15 cellular contexts compared by ENCODE assay signal in the genomic region with DNA sequence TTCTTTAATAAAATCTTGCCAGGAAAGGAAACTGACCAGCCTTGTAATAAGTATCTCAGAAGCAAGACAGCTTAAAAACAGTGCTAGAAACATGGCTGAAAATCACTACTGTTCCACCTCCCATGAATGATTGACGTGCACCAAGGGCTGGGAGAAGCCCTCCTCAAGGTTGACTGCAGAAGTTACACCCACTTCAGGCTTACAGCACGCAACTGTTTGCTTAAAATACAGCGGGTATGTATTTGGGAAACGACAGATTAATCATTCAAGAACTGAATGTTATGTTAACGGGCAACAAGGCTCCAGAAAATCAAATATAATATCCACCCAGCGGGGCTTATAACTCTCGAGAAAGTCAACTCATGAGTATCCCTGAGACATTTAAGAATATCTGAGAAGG. TPM values are rescaled to one million over a fixed set of nuclear protein-coding genes. Genes with fewer than 3 reads are reported as not detected.
DNase-seq lines count a peak whose midpoint lies in the region; TF ChIP-seq lines count a peak whose summit lies in the region.
"Had no signal": no experiment of that assay in that cellular context is flagged by ENCODE, and none has a peak within 500 bp of the region (broad histone marks: within the 10 kb centered on the region; RNA-seq: fewer than 3 reads in every experiment).

No MANE protein-coding gene starts in this region.

- TF ChIP-seq CTCF in C4-2B (conservative IDR thresholded peaks at IDR 0.05), result no peak
- no peak for TF ChIP-seq CTCF in epithelial cell of proximal tubule (conservative IDR thresholded peaks at IDR 0.05; ENCODE audit: low read depth, low read length)
- no peak for TF ChIP-seq CTCF in parathyroid adenoma (IDR thresholded peaks at IDR 0.05)

- no peaks in the 10 kb centered on the region for H3K36me3 ChIP-seq in parathyroid adenoma (ENCODE audit: control insufficient read depth, insufficient read depth, low read length)
- H3K36me3 ChIP-seq: SJCRH30 had no signal

- DNase-seq in NCI-H2227 (lab: John Stamatoyannopoulos, UW; ENCODE audit: unreplicated experiment) (peak; percentile 27), epithelial cell of proximal tubule (ENCODE audit: low read depth) (peak; percentile 56), SK-N-DZ (ENCODE audit: low spot score) (no peak), DMS153 (lab: John Stamatoyannopoulos, UW) (no peak)
- DNase-seq in activated CD4-positive, alpha-beta T cell treated with anti-CD3 and anti-CD28 coated beads, Interleukin-2, amount 50 U/mL, for 48 hours, result no peak
- DNase-seq: CD4-positive, CD25-positive, alpha-beta regulatory T cell; DMS79 treated with DMSO at 0.1 percent for 48 hours; KBM-7; NCI-H1092; NCI-H1694 treated with DMSO at 0.1 percent for 48 hours; NCI-H510A; SJCRH30 had no signal

- H3K4me3 ChIP-seq in epithelial cell of proximal tubule (ENCODE audit: low read depth, low read length) (no peak overlapping the region), parathyroid adenoma (ENCODE audit: low read depth, low read length) (no peak overlapping the region)
- H3K4me3 ChIP-seq: A549, SJCRH30 had no signal

- H3K27ac ChIP-seq in C4-2B, result peak overlapping the region; percentile 99; the same call in 1 of the 2 replicates
- peak overlapping the region; percentile 5 for H3K27ac ChIP-seq in parathyroid adenoma
- H3K27ac ChIP-seq: SJCRH30 had no signal

- H3K9ac ChIP-seq in parathyroid adenoma, result no peak overlapping the region

- no peaks in the 10 kb centered on the region for H3K27me3 ChIP-seq in parathyroid adenoma (ENCODE audit: control insufficient read depth, insufficient read depth, low read length)
- H3K27me3 ChIP-seq: SJCRH30 had no signal

- H3K79me2 ChIP-seq in parathyroid adenoma, result peaks cover 23% of the 10 kb centered on the region

- H3K9me3 ChIP-seq in parathyroid adenoma (ENCODE audit: control insufficient read depth, low read length), result no peaks in the 10 kb centered on the region
- H3K9me3 ChIP-seq: A549 had no signal

- H3K4me2 ChIP-seq in parathyroid adenoma (ENCODE audit: low read length), result no peak overlapping the region

- H2AFZ ChIP-seq in parathyroid adenoma, result no peak overlapping the region

- peaks cover 10% of the 10 kb centered on the region for H3K4me1 ChIP-seq in parathyroid adenoma

RNA-seq across cellular contexts. Expression of a gene that starts 22.1 kb away (rescaled TPM):
- 4.5 and 6.5 TPM in 2 replicates for total RNA-seq in epithelial cell of proximal tubule
- polyA plus RNA-seq in SK-N-DZ (2014; cell fraction: cytosol; rRNA removed), result 4.3 and 6.9 TPM in 2 replicates
- polyA plus RNA-seq in SK-N-DZ (2014; cell fraction: nucleus; rRNA removed), result 8.5 and 9.4 TPM in 2 replicates
- total RNA-seq: CD4-positive, CD25-positive, alpha-beta regulatory T cell had no signal
- polyA plus RNA-seq: CD4-positive, CD25-positive, alpha-beta regulatory T cell had no signal

Comparison
In these comparisons a context has a peak if more than half of its experiments do, and no peak if none do; other contexts are left out.
1. DNase-seq: peak in NCI-H2227 (single experiment) and epithelial cell of proximal tubule (single experiment); none in SK-N-DZ (single experiment), activated CD4-positive, alpha-beta T cell treated with anti-CD3 and anti-CD28 coated beads, Interleukin-2, amount 50 U/mL, for 48 hours (0 of 2) and DMS153 (single experiment).